ENCODE assay signal across 1 cellular context in genomic region chr17:72175263-72175662, GRCh38.
TF ChIP-seq lines count a peak whose summit lies in the region.

No MANE protein-coding gene starts in this region.

TF ChIP-seq in HCT116, 20 proteins besides CTCF, POLR2A, EP300 and RAD21 (continued from another document):
- no peak for TF ChIP-seq REST (IDR thresholded peaks at IDR 0.05; ENCODE audit: low read depth)
- TF ChIP-seq SRF (IDR thresholded peaks at IDR 0.05; ENCODE audit: low read depth): no peak
- no peak for TF ChIP-seq YY1 (IDR thresholded peaks at IDR 0.05; ENCODE audit: extremely low read depth, insufficient replicate concordance, low read depth, low read length)
TF ChIP-seq in HCT116: peak in this region for 0.
